ENCODE assay signal across 13 cellular contexts in the genomic region with DNA sequence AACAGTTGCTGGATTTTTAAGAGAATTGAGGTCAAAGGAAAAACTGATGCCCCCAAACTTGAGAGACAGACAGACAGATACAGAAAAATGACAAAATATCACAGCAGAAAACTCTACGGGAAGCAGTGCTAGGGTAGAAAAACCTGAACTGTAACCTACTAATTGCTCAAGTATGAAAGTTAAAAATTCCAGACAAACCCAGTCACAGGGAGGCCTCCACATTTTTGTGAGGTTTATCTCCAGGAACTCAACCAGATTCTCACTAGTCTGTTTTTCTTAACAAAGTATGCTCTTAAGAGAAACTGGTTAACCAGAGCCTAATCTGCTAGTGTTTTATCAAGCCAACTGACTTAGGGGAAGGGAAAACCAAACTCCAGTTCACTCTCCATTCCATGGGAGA. TPM values are rescaled to one million over a fixed set of nuclear protein-coding genes. Genes with fewer than 3 reads are reported as not detected.
DNase-seq lines count a peak whose midpoint lies in the region; ATAC-seq and TF ChIP-seq lines count a peak whose summit lies in the region.
"Had no signal": no experiment of that assay in that cellular context is flagged by ENCODE, and none has a peak within 500 bp of the region (broad histone marks: within the 10 kb centered on the region; RNA-seq: fewer than 3 reads in every experiment).

No MANE protein-coding gene starts in this region.

- peak overlapping the region; percentile 12 for H3K9ac ChIP-seq in smooth muscle cell (ENCODE audit: low read depth)
- H3K9ac ChIP-seq: KMS-11 had no signal

- H3K36me3 ChIP-seq in smooth muscle cell (ENCODE audit: low read depth): no peaks in the 10 kb centered on the region
- H3K36me3 ChIP-seq: stomach had no signal

- no peak overlapping the region for H3K27ac Mint-ChIP-seq in activated T-helper 17 cell treated with anti-CD3 and anti-CD28 coated beads, Interleukin-2, amount 50 U/mL, for 72 hours
- H3K27ac Mint-ChIP-seq: activated naive CD8-positive, alpha-beta T cell treated with anti-CD3 and anti-CD28 coated beads for 36 hours; progenitor cell of endocrine pancreas; T-helper 2 cell treated with Interferon-gamma antibody and Interleukin-4, amounts not matched to agents 5 μg/mL and 100 μg/mL, for 36 hours had no signal

- peaks cover 6% of the 10 kb centered on the region for H3K27me3 Mint-ChIP-seq in activated T-helper 17 cell treated with anti-CD3 and anti-CD28 coated beads, Interleukin-2, amount 50 U/mL, for 72 hours
- H3K27me3 Mint-ChIP-seq: progenitor cell of endocrine pancreas had no signal

- H2AFZ ChIP-seq in smooth muscle cell (ENCODE audit: low read depth): no peak overlapping the region

- no peaks in the 10 kb centered on the region for H3K79me2 ChIP-seq in smooth muscle cell (ENCODE audit: low read depth)

- H3K4me1 Mint-ChIP-seq in activated T-helper 17 cell treated with anti-CD3 and anti-CD28 coated beads, Interleukin-2, amount 50 U/mL, for 72 hours: no peaks in the 10 kb centered on the region
- H3K4me1 Mint-ChIP-seq: activated naive CD8-positive, alpha-beta T cell treated with anti-CD3 and anti-CD28 coated beads for 36 hours had no signal

- H3K4me1 ChIP-seq in smooth muscle cell (ENCODE audit: low read depth): no peaks in the 10 kb centered on the region
- H3K4me1 ChIP-seq: stomach had no signal

- WGBS in smooth muscle cell (ENCODE audit: low lambda C conversion rate): 0% methylated on average over 1 of the region's 1 CpG

- H3K27me3 ChIP-seq in smooth muscle cell (ENCODE audit: low read depth): no peaks in the 10 kb centered on the region
- H3K27me3 ChIP-seq: stomach had no signal

- H3K36me3 Mint-ChIP-seq in activated T-helper 17 cell treated with anti-CD3 and anti-CD28 coated beads, Interleukin-2, amount 50 U/mL, for 72 hours (ENCODE audit: low read depth): no peaks in the 10 kb centered on the region
- H3K36me3 Mint-ChIP-seq: activated naive CD8-positive, alpha-beta T cell treated with anti-CD3 and anti-CD28 coated beads for 36 hours had no signal

- peaks cover 6% of the 10 kb centered on the region for H3K9me3 ChIP-seq in smooth muscle cell (replicated peaks; ENCODE audit: low read depth)
- H3K9me3 ChIP-seq: stomach had no signal

- H3K9me3 Mint-ChIP-seq in activated T-helper 17 cell treated with anti-CD3 and anti-CD28 coated beads, Interleukin-2, amount 50 U/mL, for 72 hours: no peaks in the 10 kb centered on the region

- DNase-seq in GM04503 (ENCODE audit: low read depth) (peak; percentile 76), SW 1271 (lab: John Stamatoyannopoulos, UW) (peak; percentile 26 to 85), fibroblast of the aortic adventitia (ENCODE audit: low read depth) (peak; percentile 91), smooth muscle cell (lab: John Stamatoyannopoulos, UW; ENCODE audit: unreplicated experiment) (no peak), NCI-H2081 treated with DMSO at 0.1 percent for 48 hours (lab: John Stamatoyannopoulos, UW) (no peak)
- DNase-seq: activated naive CD8-positive, alpha-beta T cell treated with anti-CD3 and anti-CD28 coated beads for 36 hours; NCI-H2029; stomach had no signal

- H3K4me3 Mint-ChIP-seq in activated T-helper 17 cell treated with anti-CD3 and anti-CD28 coated beads, Interleukin-2, amount 50 U/mL, for 72 hours: no peak overlapping the region
- H3K4me3 Mint-ChIP-seq: activated naive CD8-positive, alpha-beta T cell treated with anti-CD3 and anti-CD28 coated beads for 36 hours; T-helper 2 cell treated with Interferon-gamma antibody and Interleukin-4, amounts not matched to agents 5 μg/mL and 100 μg/mL, for 36 hours had no signal

- no peaks in the 10 kb centered on the region for H4K20me1 ChIP-seq in smooth muscle cell (ENCODE audit: low read depth)

- TF ChIP-seq CTCF in fibroblast of the aortic adventitia (IDR thresholded peaks at IDR 0.05; ENCODE audit: insufficient read depth, low read length) (no peak), smooth muscle cell (IDR thresholded peaks at IDR 0.05; ENCODE audit: borderline replicate concordance, insufficient read depth, poor library complexity, severe bottlenecking) (no peak)

- peak overlapping the region; percentile 33 for H3K4me2 ChIP-seq in smooth muscle cell
- H3K4me2 ChIP-seq: KMS-11 had no signal

- H3K4me3 ChIP-seq in fibroblast of the aortic adventitia (ENCODE audit: low read depth, low read length): no peak overlapping the region
- no peak overlapping the region for H3K4me3 ChIP-seq in smooth muscle cell
- H3K4me3 ChIP-seq: stomach had no signal

- H3F3A ChIP-seq in smooth muscle cell (ENCODE audit: low read depth): no peaks in the 10 kb centered on the region

- no peak for ATAC-seq in GM19328 (IDR thresholded peaks at IDR 0.05; ENCODE audit: unreplicated experiment)
- ATAC-seq in activated T-helper 17 cell treated with anti-CD3 and anti-CD28 coated beads, Interleukin-2, amount 50 U/mL, for 72 hours (replicated peaks): no peak

- H3K27ac ChIP-seq in smooth muscle cell (ENCODE audit: low read depth): peak overlapping the region; percentile 92
- H3K27ac ChIP-seq: KMS-11, stomach had no signal

RNA-seq across cellular contexts. Expression of a gene that starts 19.9 kb away (rescaled TPM):
- 39.0 and 64.4 TPM in 2 replicates for total RNA-seq in fibroblast of the aortic adventitia (ENCODE audit: low replicate concordance)
- total RNA-seq in smooth muscle cell: 70.4 and 96.1 TPM in 2 replicates
- polyA plus RNA-seq in smooth muscle cell: 16.2 and 18.6 TPM in 2 replicates
- total RNA-seq in activated T-helper 17 cell treated with anti-CD3 and anti-CD28 coated beads, Interleukin-2, amount 50 U/mL, for 72 hours: 10 to 100 TPM; 14.6 to 20.5 TPM

Comparison
In these comparisons a context has a peak if more than half of its experiments do, and no peak if none do; other contexts are left out.
1. DNase-seq: peak in GM04503 (single experiment), SW 1271 (2 of 2) and fibroblast of the aortic adventitia (single experiment); none in smooth muscle cell (single experiment) and NCI-H2081 treated with DMSO at 0.1 percent for 48 hours (single experiment).